ENCODE assay signal across 8 cellular contexts in genomic region chr12:45732250-45732649, GRCh38. TPM values are rescaled to one million over a fixed set of nuclear protein-coding genes. Genes with fewer than 3 reads are reported as not detected.
DNase-seq lines count a peak whose midpoint lies in the region; ATAC-seq and TF ChIP-seq lines count a peak whose summit lies in the region.

No MANE protein-coding gene starts in this region.

- H3K27ac Mint-ChIP-seq in activated CD8-positive, alpha-beta memory T cell treated with anti-CD3 and anti-CD28 coated beads, Interleukin-2, amount 10 ng/mL, durations not matched to agents 7 days and 5 days: peak overlapping the region; percentile 86
- peak overlapping the region; percentile 87 for H3K27ac Mint-ChIP-seq in T-helper 1 cell treated with Interleukin-12 subunit alpha and Interleukin-12 subunit beta and Interleukin-4 antibody, amounts not matched to agents 30 μg/mL and 1 μg/mL, for 36 hours
- H3K27ac Mint-ChIP-seq in stimulated activated effector memory CD8-positive, alpha-beta T cell treated with anti-CD3 and anti-CD28 coated beads, Interleukin-12 subunit alpha, Interleukin-12 subunit beta, amount 100 ng/mL, for 72 hours: peak overlapping the region; percentile 88

- no peak for TF ChIP-seq CTCF in fibroblast of villous mesenchyme (IDR thresholded peaks at IDR 0.05; ENCODE audit: insufficient read depth, low read depth, low read length)

- DNase-seq in activated CD8-positive, alpha-beta memory T cell treated with anti-CD3 and anti-CD28 coated beads, Interleukin-2, amount 10 ng/mL, durations not matched to agents 7 days and 5 days: no peak
- no peak for DNase-seq in activated CD8-positive, alpha-beta memory T cell treated with anti-CD3 and anti-CD28 coated beads, Interleukin-2, amount 50 U/mL, for 48 hours
- DNase-seq in fibroblast of villous mesenchyme (ENCODE audit: low read depth): no peak
- no peak for DNase-seq in stimulated activated effector memory CD8-positive, alpha-beta T cell treated with anti-CD3 and anti-CD28 coated beads, Interleukin-12 subunit alpha, Interleukin-12 subunit beta, amount 100 ng/mL, for 72 hours (ENCODE audit: low spot score in 2 of 2)
- no peak for DNase-seq in NCI-H1436 (lab: John Stamatoyannopoulos, UW)
- no peak for DNase-seq in NK-92 treated with Interleukin-12 subunit alpha and Interleukin-12 subunit beta, amount 100 ng/mL, for 24 hours (lab: John Stamatoyannopoulos, UW)
- no peak for DNase-seq in HuH-7 (ENCODE audit: low spot score)

- peak overlapping the region; percentile 95 for H3K4me3 Mint-ChIP-seq in activated CD8-positive, alpha-beta memory T cell treated with anti-CD3 and anti-CD28 coated beads, Interleukin-2, amount 10 ng/mL, durations not matched to agents 7 days and 5 days
- peak overlapping the region; percentile 82 for H3K4me3 Mint-ChIP-seq in T-helper 1 cell treated with Interleukin-12 subunit alpha and Interleukin-12 subunit beta and Interleukin-4 antibody, amounts not matched to agents 30 μg/mL and 1 μg/mL, for 36 hours
- H3K4me3 Mint-ChIP-seq in stimulated activated effector memory CD8-positive, alpha-beta T cell treated with anti-CD3 and anti-CD28 coated beads, Interleukin-12 subunit alpha, Interleukin-12 subunit beta, amount 100 ng/mL, for 72 hours: peak overlapping the region; percentile 89

- no peaks in the 10 kb centered on the region for H3K27me3 Mint-ChIP-seq in activated CD8-positive, alpha-beta memory T cell treated with anti-CD3 and anti-CD28 coated beads, Interleukin-2, amount 10 ng/mL, durations not matched to agents 7 days and 5 days
- no peaks in the 10 kb centered on the region for H3K27me3 Mint-ChIP-seq in T-helper 1 cell treated with Interleukin-12 subunit alpha and Interleukin-12 subunit beta and Interleukin-4 antibody, amounts not matched to agents 30 μg/mL and 1 μg/mL, for 36 hours (ENCODE audit: low read depth)

- H3K36me3 Mint-ChIP-seq in activated CD8-positive, alpha-beta memory T cell treated with anti-CD3 and anti-CD28 coated beads, Interleukin-2, amount 10 ng/mL, durations not matched to agents 7 days and 5 days: peaks cover 43% of the 10 kb centered on the region
- peaks cover 39% of the 10 kb centered on the region for H3K36me3 Mint-ChIP-seq in T-helper 1 cell treated with Interleukin-12 subunit alpha and Interleukin-12 subunit beta and Interleukin-4 antibody, amounts not matched to agents 30 μg/mL and 1 μg/mL, for 36 hours (ENCODE audit: low read depth)
- H3K36me3 Mint-ChIP-seq in stimulated activated effector memory CD8-positive, alpha-beta T cell treated with anti-CD3 and anti-CD28 coated beads, Interleukin-12 subunit alpha, Interleukin-12 subunit beta, amount 100 ng/mL, for 72 hours: peaks cover 85% of the 10 kb centered on the region

- no peak for ATAC-seq in activated CD8-positive, alpha-beta memory T cell treated with anti-CD3 and anti-CD28 coated beads, Interleukin-2, amount 10 ng/mL, durations not matched to agents 7 days and 5 days
- no peak for ATAC-seq in stimulated activated effector memory CD8-positive, alpha-beta T cell treated with anti-CD3 and anti-CD28 coated beads, Interleukin-12 subunit alpha, Interleukin-12 subunit beta, amount 100 ng/mL, for 72 hours

- peak overlapping the region; percentile 95 for H3K4me3 ChIP-seq in fibroblast of villous mesenchyme (ENCODE audit: low read depth, low read length)

- peaks cover 3% of the 10 kb centered on the region for H3K9me3 Mint-ChIP-seq in activated CD8-positive, alpha-beta memory T cell treated with anti-CD3 and anti-CD28 coated beads, Interleukin-2, amount 10 ng/mL, durations not matched to agents 7 days and 5 days (ENCODE audit: low read depth)
- peaks cover 6% of the 10 kb centered on the region for H3K9me3 Mint-ChIP-seq in T-helper 1 cell treated with Interleukin-12 subunit alpha and Interleukin-12 subunit beta and Interleukin-4 antibody, amounts not matched to agents 30 μg/mL and 1 μg/mL, for 36 hours
- H3K9me3 Mint-ChIP-seq in stimulated activated effector memory CD8-positive, alpha-beta T cell treated with anti-CD3 and anti-CD28 coated beads, Interleukin-12 subunit alpha, Interleukin-12 subunit beta, amount 100 ng/mL, for 72 hours: peaks cover 6% of the 10 kb centered on the region

- CTCF ChIA-PET in activated CD8-positive, alpha-beta memory T cell treated with anti-CD3 and anti-CD28 coated beads, Interleukin-2, amount 10 ng/mL, durations not matched to agents 7 days and 5 days (lab: Charles Lee): interaction anchor here (1.4 kb wide), 1 partner anchor 188 kb away, joined by 4 read pairs; no protein-coding TSS in a partner anchor

- H3K4me1 Mint-ChIP-seq in activated CD8-positive, alpha-beta memory T cell treated with anti-CD3 and anti-CD28 coated beads, Interleukin-2, amount 10 ng/mL, durations not matched to agents 7 days and 5 days: peaks cover 22% of the 10 kb centered on the region
- H3K4me1 Mint-ChIP-seq in T-helper 1 cell treated with Interleukin-12 subunit alpha and Interleukin-12 subunit beta and Interleukin-4 antibody, amounts not matched to agents 30 μg/mL and 1 μg/mL, for 36 hours (ENCODE audit: low read depth): peaks cover 34% of the 10 kb centered on the region
- peaks cover 38% of the 10 kb centered on the region for H3K4me1 Mint-ChIP-seq in stimulated activated effector memory CD8-positive, alpha-beta T cell treated with anti-CD3 and anti-CD28 coated beads, Interleukin-12 subunit alpha, Interleukin-12 subunit beta, amount 100 ng/mL, for 72 hours

RNA-seq across cellular contexts. Expression of gene ARID2, which starts 2.7 kb away (rescaled TPM):
- 10 to 100 TPM; 38.3 to 49.6 TPM for total RNA-seq in activated CD8-positive, alpha-beta memory T cell treated with anti-CD3 and anti-CD28 coated beads, Interleukin-2, amount 10 ng/mL, durations not matched to agents 7 days and 5 days
- total RNA-seq in fibroblast of villous mesenchyme: 19.3 and 25.0 TPM in 2 replicates
